8 cellular contexts compared by ENCODE assay signal in genomic region chr20:47502801-47503239, GRCh38. TPM values are rescaled to one million over a fixed set of nuclear protein-coding genes. Genes with fewer than 3 reads are reported as not detected.
DNase-seq lines count a peak whose midpoint lies in the region; FAIRE-seq and TF ChIP-seq lines count a peak whose summit lies in the region.

No MANE protein-coding gene starts in this region.

- H3F3A ChIP-seq in OCI-LY1 (ENCODE audit: insufficient read depth, low read length) = no peaks in the 10 kb centered on the region

- in situ Hi-C loops in mammary epithelial cell (cut with MboI; ENCODE audit: low sequenced_read_pairs in 2 of 2) = no loop called here

- H3K4me2 ChIP-seq in OCI-LY1 (ENCODE audit: low read length) = peak overlapping the region; percentile 75
- peak overlapping the region; percentile 80 for H3K4me2 ChIP-seq in mammary epithelial cell (ENCODE audit: insufficient read depth, low read depth, low read length)

- intact Hi-C loops in mammary epithelial cell (cut with micrococcal nuclease) = loop anchor here (2.0 to 5.0 kb wide), 4 partner anchors 44 to 231 kb away; no protein-coding TSS in a partner anchor

- H3K27ac ChIP-seq in OCI-LY1 (ENCODE audit: low read depth, low read length, poor library complexity, severe bottlenecking) (peak overlapping the region; percentile 86), mammary epithelial cell (ENCODE audit: insufficient read depth, low read depth, low read length) (peak overlapping the region; percentile 66), layer of hippocampus (ENCODE audit: low read depth, low read length) (peak overlapping the region; percentile 68), subcutaneous abdominal adipose tissue (ENCODE audit: low read depth, low read length) (peak overlapping the region; percentile 90)

- H3K27me3 ChIP-seq in OCI-LY1 (ENCODE audit: insufficient read depth, low read length) = no peaks in the 10 kb centered on the region
- no peaks in the 10 kb centered on the region for H3K27me3 ChIP-seq in mammary epithelial cell (ENCODE audit: insufficient read depth, low read length)
- no peaks in the 10 kb centered on the region for H3K27me3 ChIP-seq in layer of hippocampus (ENCODE audit: control insufficient read depth, insufficient read depth, low read length)
- no peaks in the 10 kb centered on the region for H3K27me3 ChIP-seq in subcutaneous abdominal adipose tissue (ENCODE audit: control insufficient read depth in 5 of 5, insufficient read depth in 4 of 5, low read length in 5 of 5)

- H3K9ac ChIP-seq in OCI-LY1 (ENCODE audit: low read length) (peak overlapping the region; percentile 89), mammary epithelial cell (ENCODE audit: insufficient read depth, low read length) (peak overlapping the region; percentile 88), subcutaneous abdominal adipose tissue (ENCODE audit: low read length in 5 of 5) (peak overlapping the region; percentile 87 to 96 (median 89))

- BruUV-seq in mammary epithelial cell (replicated peaks; lab: Mats Ljungman, UMichigan) = TSS peak; percentile 30

- H3K4me1 ChIP-seq in OCI-LY1 (ENCODE audit: insufficient read depth, low read length, severe bottlenecking) = peaks cover 52% of the 10 kb centered on the region
- peaks cover 13% of the 10 kb centered on the region for H3K4me1 ChIP-seq in mammary epithelial cell (ENCODE audit: insufficient read depth, low read length)
- H3K4me1 ChIP-seq in subcutaneous abdominal adipose tissue (ENCODE audit: control insufficient read depth in 5 of 5, insufficient read depth in 5 of 5, low read length in 5 of 5) = peaks cover 2 to 24% (median 21%) of the 10 kb centered on the region in 5 donors

- under 1% methylated on average over 11 of the region's 11 CpGs for WGBS in mammary epithelial cell (ENCODE audit: low coverage, missing lambda C conversion rate)

- H3K9me2 ChIP-seq in OCI-LY1 (ENCODE audit: low read depth, low read length) = no peaks in the 10 kb centered on the region

- TF ChIP-seq CTCF in AG09319 (IDR thresholded peaks at IDR 0.05; ENCODE audit: low read depth, low read length) (no peak), OCI-LY1 (IDR thresholded peaks at IDR 0.05; ENCODE audit: low read length) (no peak), mammary epithelial cell (conservative IDR thresholded peaks at IDR 0.05 in 1 of 2, IDR thresholded peaks at IDR 0.05 in 1 of 2; ENCODE audit: extremely low read depth in 1 of 2, insufficient read depth in 1 of 2, low read depth in 1 of 2, low read length in 2 of 2) (no peak)

- dilution Hi-C loops in mammary epithelial cell (cut with HindIII; ENCODE audit: low sequenced_read_pairs) = loop anchor here (5.0 kb wide), 2 partner anchors 41 to 131 kb away; no protein-coding TSS in a partner anchor

- peaks cover 28% of the 10 kb centered on the region for H3K36me3 ChIP-seq in OCI-LY1 (ENCODE audit: insufficient read depth, low read length)
- no peaks in the 10 kb centered on the region for H3K36me3 ChIP-seq in mammary epithelial cell (ENCODE audit: insufficient read depth, low read length)
- H3K36me3 ChIP-seq in subcutaneous abdominal adipose tissue (ENCODE audit: control insufficient read depth in 5 of 5, insufficient read depth in 5 of 5, low read length in 5 of 5) = no peaks in the 10 kb centered on the region

- peak; percentile 78 for FAIRE-seq in GM19239 (lab: Jason Lieb, UNC)

- H3K4me3 ChIP-seq in OCI-LY1 (ENCODE audit: low read depth, low read length, poor library complexity, severe bottlenecking) = peak overlapping the region; percentile 78
- H3K4me3 ChIP-seq in mammary epithelial cell (replicated peaks in 1 of 3; ENCODE audit: insufficient read depth in 1 of 3, low read depth in 2 of 3, low read length in 3 of 3) = peak overlapping the region; percentile 81 to 99 (median 96)
- peak overlapping the region; percentile 84 to 91 (median 87) for H3K4me3 ChIP-seq in subcutaneous abdominal adipose tissue (ENCODE audit: low read depth in 1 of 5, low read length in 5 of 5)

- CTCF ChIA-PET in mammary epithelial cell (lab: Charles Lee; ENCODE audit: low non-redundant PET) = interaction anchor here (0.6 to 0.7 kb wide), 2 partner anchors 10 to 815 kb away, joined by 3 to 9 read pairs; no protein-coding TSS in a partner anchor

- H3K9me3 ChIP-seq in OCI-LY1 (ENCODE audit: low read length) = no peaks in the 10 kb centered on the region
- no peaks in the 10 kb centered on the region for H3K9me3 ChIP-seq in mammary epithelial cell (replicated peaks; ENCODE audit: insufficient read depth, low read length)
- no peaks in the 10 kb centered on the region for H3K9me3 ChIP-seq in subcutaneous abdominal adipose tissue (ENCODE audit: control insufficient read depth in 5 of 5, low read length in 5 of 5)

- H2AFZ ChIP-seq in OCI-LY1 (ENCODE audit: low read length) (no peak overlapping the region), mammary epithelial cell (ENCODE audit: low read depth, low read length) (peak overlapping the region; percentile 82)

- DNase-seq in AG09319 (ENCODE audit: extremely low read depth, low read depth) = peak; percentile 16
- DNase-seq in GM19239 (ENCODE audit: insufficient read length, low spot score) = no peak
- peak; percentile 50 for DNase-seq in mammary epithelial cell
- DNase-seq in DMS79 treated with DMSO at 0.1 percent for 48 hours (lab: John Stamatoyannopoulos, UW) = no peak
- DNase-seq in NCI-H1930 (lab: John Stamatoyannopoulos, UW) = no peak

- H4K20me1 ChIP-seq in OCI-LY1 (ENCODE audit: insufficient read depth, low read length) = no peaks in the 10 kb centered on the region
- H4K20me1 ChIP-seq in mammary epithelial cell (ENCODE audit: insufficient read depth, low read length) = no peaks in the 10 kb centered on the region

- H3K79me2 ChIP-seq in OCI-LY1 (ENCODE audit: insufficient read depth, low read length) = peaks cover 70% of the 10 kb centered on the region
- H3K79me2 ChIP-seq in mammary epithelial cell (ENCODE audit: insufficient read depth, low read length) = peaks cover 58% of the 10 kb centered on the region

RNA-seq across cellular contexts. Expression of gene NCOA3, which starts 1.1 kb away (rescaled TPM):
- total RNA-seq in mammary epithelial cell = 10 to 100 TPM; 26.7 to 29.6 TPM
- polyA plus RNA-seq in mammary epithelial cell = 15.5 TPM
- 39.6 TPM for polyA minus RNA-seq in mammary epithelial cell

Comparison
In these comparisons a context has a peak if more than half of its experiments do, and no peak if none do; other contexts are left out.
1. DNase-seq: peak in AG09319 (single experiment) and mammary epithelial cell (single experiment); none in GM19239 (single experiment), DMS79 treated with DMSO at 0.1 percent for 48 hours (single experiment) and NCI-H1930 (0 of 2).
2. Peak in every context shown above with its lines, with median percentiles within 50 percentile points of each other: H3K27ac ChIP-seq, H3K4me3 ChIP-seq and H3K9ac ChIP-seq.